ENCODE assay signal across 15 cellular contexts in the genomic region with DNA sequence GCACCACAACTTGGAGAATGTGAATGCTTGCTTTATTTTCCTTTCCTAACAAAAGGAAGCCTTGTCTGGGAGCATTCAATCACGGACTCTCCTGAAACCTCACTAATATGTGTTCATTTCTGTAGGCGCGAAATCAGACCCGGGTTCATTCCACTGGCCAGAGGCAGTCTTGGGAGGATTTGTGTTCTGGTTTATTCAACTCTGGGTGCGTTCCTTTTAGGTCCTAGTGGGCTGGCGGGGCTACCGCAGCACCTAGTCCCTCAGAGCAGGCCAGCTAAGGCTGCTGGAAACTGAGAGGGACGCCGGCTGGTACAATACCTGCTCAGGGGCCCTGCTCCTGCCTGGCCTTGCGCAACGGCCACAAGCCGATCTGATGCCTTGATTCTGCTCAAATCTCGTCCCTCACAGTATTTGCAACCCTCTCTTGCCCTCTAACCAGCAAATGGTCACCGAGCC. TPM values are rescaled to one million over a fixed set of nuclear protein-coding genes. Genes with fewer than 3 reads are reported as not detected.
DNase-seq lines count a peak whose midpoint lies in the region; ATAC-seq, FAIRE-seq and TF ChIP-seq lines count a peak whose summit lies in the region.
"Had no signal": no experiment of that assay in that cellular context is flagged by ENCODE, and none has a peak within 500 bp of the region (broad histone marks: within the 10 kb centered on the region; RNA-seq: fewer than 3 reads in every experiment).

No MANE protein-coding gene starts in this region.

- H3K4me3 ChIP-seq in H7 (ENCODE audit: insufficient read depth, low read depth, low read length) (no peak overlapping the region), astrocyte of the spinal cord (ENCODE audit: low read depth, low read length) (peak overlapping the region; percentile 64), keratinocyte (ENCODE audit: control insufficient read depth in 2 of 3, extremely low read depth in 1 of 3, insufficient read depth in 2 of 3, low read depth in 1 of 3, low read length in 3 of 3) (no peak overlapping the region), rectal smooth muscle tissue (ENCODE audit: low read length) (peak overlapping the region; percentile 49)
- H3K4me3 ChIP-seq: BLaER1 treated with 17β-estradiol and CSF1 and Interleukin-3, amounts not matched to agents 10 nM and 100 nM had no signal

- no peak overlapping the region for H3K4me3 Mint-ChIP-seq in activated CD8-positive, alpha-beta T cell treated with anti-CD3 and anti-CD28 coated beads for 36 hours
- H3K4me3 Mint-ChIP-seq: activated naive CD4-positive, alpha-beta T cell treated with anti-CD3 and anti-CD28 coated beads for 36 hours had no signal

- no peaks in the 10 kb centered on the region for H3K4me1 Mint-ChIP-seq in activated CD8-positive, alpha-beta T cell treated with anti-CD3 and anti-CD28 coated beads for 36 hours (ENCODE audit: low read depth)
- H3K4me1 Mint-ChIP-seq: T-helper 17 cell had no signal

- FAIRE-seq in keratinocyte (lab: Jason Lieb, UNC): no peak
- FAIRE-seq: frontal cortex had no signal

- H3K79me2 ChIP-seq in keratinocyte (ENCODE audit: control insufficient read depth, insufficient read depth, low read length): no peaks in the 10 kb centered on the region

- H3K27ac ChIP-seq in keratinocyte (ENCODE audit: control insufficient read depth, insufficient read depth, low read length) (no peak overlapping the region), rectal smooth muscle tissue (ENCODE audit: low read depth, low read length) (peak overlapping the region; percentile 73)
- H3K27ac ChIP-seq: BLaER1 treated with 17β-estradiol and CSF1 and Interleukin-3, amounts not matched to agents 10 nM and 100 nM had no signal

- peak overlapping the region; percentile 42 for H3K9ac ChIP-seq in keratinocyte (ENCODE audit: control insufficient read depth, extremely low read depth, insufficient read depth, low read length)
- no peak overlapping the region for H3K9ac ChIP-seq in rectal smooth muscle tissue (ENCODE audit: low read length)
- H3K9ac ChIP-seq: BLaER1 treated with 17β-estradiol and CSF1 and Interleukin-3, amounts not matched to agents 10 nM and 100 nM had no signal

- no peaks in the 10 kb centered on the region for H3K9me3 ChIP-seq in keratinocyte (ENCODE audit: control insufficient read depth, low read depth, low read length)

- CTCF ChIA-PET in activated CD8-positive, alpha-beta T cell treated with anti-CD3 and anti-CD28 coated beads for 36 hours (lab: Charles Lee): no interaction called here

- H3K9me3 Mint-ChIP-seq in activated CD8-positive, alpha-beta T cell treated with anti-CD3 and anti-CD28 coated beads for 36 hours: no peaks in the 10 kb centered on the region
- H3K9me3 Mint-ChIP-seq: activated naive CD4-positive, alpha-beta T cell treated with anti-CD3 and anti-CD28 coated beads for 36 hours had no signal

- H3K4me2 ChIP-seq in keratinocyte (ENCODE audit: control insufficient read depth, extremely low read depth, insufficient read depth, low read depth, low read length): peak overlapping the region; percentile 38
- H3K4me2 ChIP-seq: BLaER1 treated with 17β-estradiol and CSF1 and Interleukin-3, amounts not matched to agents 10 nM and 100 nM had no signal

- H2AFZ ChIP-seq in keratinocyte (ENCODE audit: control insufficient read depth, low read length): no peak overlapping the region

- no peak overlapping the region for H3K27ac Mint-ChIP-seq in activated CD8-positive, alpha-beta T cell treated with anti-CD3 and anti-CD28 coated beads for 36 hours
- H3K27ac Mint-ChIP-seq: activated naive CD4-positive, alpha-beta T cell treated with anti-CD3 and anti-CD28 coated beads for 36 hours; T-helper 17 cell had no signal

- in situ Hi-C loops in astrocyte of the spinal cord (cut with HindIII; ENCODE audit: low sequenced_read_pairs): loop anchor here (10.0 kb wide), 1 partner anchor 268 kb away; no protein-coding TSS in a partner anchor

- H4K20me1 ChIP-seq in keratinocyte (ENCODE audit: control insufficient read depth, extremely low read depth, insufficient read depth, low read length): no peaks in the 10 kb centered on the region
- H4K20me1 ChIP-seq: BLaER1 treated with 17β-estradiol and CSF1 and Interleukin-3, amounts not matched to agents 10 nM and 100 nM had no signal

- no peak for ATAC-seq in activated CD8-positive, alpha-beta T cell treated with anti-CD3 and anti-CD28 coated beads for 36 hours
- ATAC-seq: stimulated activated naive CD8-positive, alpha-beta T cell treated with anti-CD3 and anti-CD28 coated beads, Interleukin-15, Interleukin-2, amounts not matched to agents 100 U/mL and 50 U/mL, for 24 hours; T-helper 17 cell had no signal

- TF ChIP-seq CTCF in astrocyte of the spinal cord (IDR thresholded peaks at IDR 0.05; ENCODE audit: low read depth, low read length): no peak
- no peak for TF ChIP-seq CTCF in keratinocyte (optimal IDR thresholded peaks at IDR 0.05 in 1 of 3, IDR thresholded peaks at IDR 0.05 in 1 of 3, conservative IDR thresholded peaks at IDR 0.05 in 1 of 3; ENCODE audit: extremely low read depth in 1 of 3, insufficient read depth in 2 of 3, low read length in 3 of 3)
- TF ChIP-seq CTCF in activated CD8-positive, alpha-beta T cell treated with anti-CD3 and anti-CD28 coated beads for 36 hours (IDR thresholded peaks at IDR 0.05): no peak

- H3K9me1 ChIP-seq in keratinocyte (ENCODE audit: control insufficient read depth, extremely low read depth, insufficient read depth, low read length): no peaks in the 10 kb centered on the region

- H3K36me3 ChIP-seq in H7 (replicated peaks; ENCODE audit: control insufficient read depth, insufficient read depth, low read length): no peaks in the 10 kb centered on the region
- H3K36me3 ChIP-seq in keratinocyte (ENCODE audit: control insufficient read depth in 2 of 2, extremely low read depth in 1 of 2, insufficient read depth in 2 of 2, low read length in 2 of 2): peaks cover 0 to 4% of the 10 kb centered on the region in 2 experiments
- H3K36me3 ChIP-seq in rectal smooth muscle tissue (ENCODE audit: control insufficient read depth, insufficient read depth, low read length): peaks cover 2% of the 10 kb centered on the region
- H3K36me3 ChIP-seq: BLaER1 treated with 17β-estradiol and CSF1 and Interleukin-3, amounts not matched to agents 10 nM and 100 nM had no signal

- DNase-seq in H7 (peak; percentile 73), astrocyte of the spinal cord (ENCODE audit: low read depth, low spot score) (peak; percentile 77), keratinocyte (ENCODE audit: low read depth, low spot score) (no peak), DMS114 treated with DMSO at 0.1 percent for 48 hours (lab: John Stamatoyannopoulos, UW; ENCODE audit: unreplicated experiment) (no peak), OCI-M2 (lab: John Stamatoyannopoulos, UW; ENCODE audit: unreplicated experiment) (no peak)
- no peak for DNase-seq in activated CD4-positive, CD25-positive, alpha-beta regulatory T cell treated with anti-CD3 and anti-CD28 coated beads, Interleukin-2, amount 50 U/mL, for 72 hours
- DNase-seq in activated CD8-positive, alpha-beta T cell treated with anti-CD3 and anti-CD28 coated beads for 36 hours: no peak
- DNase-seq: activated naive CD4-positive, alpha-beta T cell treated with anti-CD3 and anti-CD28 coated beads for 36 hours; stimulated activated CD4-positive, alpha-beta T cell treated with anti-CD3 and anti-CD28 coated beads, Interleukin-4, amount 100 ng/mL, for 1 hour; stimulated activated naive CD8-positive, alpha-beta T cell treated with anti-CD3 and anti-CD28 coated beads, Interleukin-15, Interleukin-2, amounts not matched to agents 100 U/mL and 50 U/mL, for 24 hours; T-helper 17 cell had no signal

- intact Hi-C loops in activated CD8-positive, alpha-beta T cell treated with anti-CD3 and anti-CD28 coated beads for 36 hours (cut with micrococcal nuclease): no loop called here

- POLR2A ChIA-PET in activated CD8-positive, alpha-beta T cell treated with anti-CD3 and anti-CD28 coated beads for 36 hours (lab: Charles Lee): no interaction called here

- peaks cover 10% of the 10 kb centered on the region for H3K27me3 Mint-ChIP-seq in activated CD8-positive, alpha-beta T cell treated with anti-CD3 and anti-CD28 coated beads for 36 hours

- dilution Hi-C loops in keratinocyte (cut with MboI; ENCODE audit: extremely low pct_ligation_motif_present, low sequenced_read_pairs): no loop called here

- no peaks in the 10 kb centered on the region for H3K36me3 Mint-ChIP-seq in activated CD8-positive, alpha-beta T cell treated with anti-CD3 and anti-CD28 coated beads for 36 hours (ENCODE audit: low read depth)

- H3K27me3 ChIP-seq in H7 (ENCODE audit: control insufficient read depth, insufficient read depth, low read length) (peaks cover 100% of the 10 kb centered on the region), keratinocyte (ENCODE audit: control insufficient read depth, extremely low read depth, insufficient read depth, low read length) (no peaks in the 10 kb centered on the region), rectal smooth muscle tissue (ENCODE audit: control insufficient read depth, insufficient read depth, low read length) (no peaks in the 10 kb centered on the region)
- H3K27me3 ChIP-seq: BLaER1 treated with 17β-estradiol and CSF1 and Interleukin-3, amounts not matched to agents 10 nM and 100 nM had no signal

- H3K4me1 ChIP-seq in keratinocyte (ENCODE audit: control insufficient read depth, extremely low read depth, insufficient read depth, low read length) (no peaks in the 10 kb centered on the region), rectal smooth muscle tissue (ENCODE audit: control insufficient read depth, insufficient read depth, low read length) (peaks cover 19% of the 10 kb centered on the region)
- H3K4me1 ChIP-seq: BLaER1 treated with 17β-estradiol and CSF1 and Interleukin-3, amounts not matched to agents 10 nM and 100 nM had no signal

RNA-seq across cellular contexts. Expression of gene HOXA4, which starts 7.5 kb away (rescaled TPM):
- total RNA-seq in H7 (2014; rRNA removed; shearing (Covaris generic)): not detected in 2 replicates
- polyA plus RNA-seq in keratinocyte: 0.40 to 1.8 TPM (median 1.5 TPM) in 3 replicates
- 0.55 TPM for polyA plus RNA-seq in keratinocyte (2011; ENCODE audit: low read depth)
- 1.3 and 1.5 TPM in 2 replicates for polyA plus RNA-seq in keratinocyte (2011; cell fraction: cytosol; rRNA removed)
- 2.1 and 2.6 TPM in 2 replicates for polyA plus RNA-seq in keratinocyte (2011; cell fraction: nucleus; rRNA removed)
- polyA plus RNA-seq in keratinocyte (2012; ENCODE audit: low replicate concordance): 1.2 and 1.7 TPM in 2 replicates
- polyA minus RNA-seq in keratinocyte: 0.30 to 0.99 TPM (median 0.74 TPM) in 3 replicates
- not detected for polyA minus RNA-seq in keratinocyte (2011; cell fraction: cytosol; rRNA and poly(A)+ RNA removed)
- polyA minus RNA-seq in keratinocyte (2011; cell fraction: nucleus; rRNA and poly(A)+ RNA removed): 0.54 and 0.63 TPM in 2 replicates
- total RNA-seq in activated CD8-positive, alpha-beta T cell treated with anti-CD3 and anti-CD28 coated beads for 36 hours: under 1 TPM in 1 of 2 experiments, not detected in 1; 0.25 TPM
- total RNA-seq: frontal cortex had no signal

RNA-seq across cellular contexts. Expression of gene HOXA5, which starts 20.4 kb away (rescaled TPM):
- total RNA-seq in H7 (2014; rRNA removed; shearing (Covaris generic)): not detected in 2 replicates
- polyA plus RNA-seq in keratinocyte: 3.3 to 7.1 TPM (median 4.5 TPM) in 3 replicates
- polyA plus RNA-seq in keratinocyte (2011; ENCODE audit: low read depth): 6.8 TPM
- polyA plus RNA-seq in keratinocyte (2011; cell fraction: cytosol; rRNA removed): 3.1 and 4.3 TPM in 2 replicates
- polyA plus RNA-seq in keratinocyte (2011; cell fraction: nucleus; rRNA removed): 9.4 and 10.0 TPM in 2 replicates
- polyA plus RNA-seq in keratinocyte (2012; ENCODE audit: low replicate concordance): 3.2 and 5.0 TPM in 2 replicates
- polyA minus RNA-seq in keratinocyte: 2.3 to 4.3 TPM (median 2.7 TPM) in 3 replicates
- 4.4 TPM for polyA minus RNA-seq in keratinocyte (2011; cell fraction: cytosol; rRNA and poly(A)+ RNA removed)
- polyA minus RNA-seq in keratinocyte (2011; cell fraction: nucleus; rRNA and poly(A)+ RNA removed): 5.0 and 5.5 TPM in 2 replicates
- not detected for total RNA-seq in activated CD8-positive, alpha-beta T cell treated with anti-CD3 and anti-CD28 coated beads for 36 hours
- total RNA-seq: activated naive CD4-positive, alpha-beta T cell treated with anti-CD3 and anti-CD28 coated beads for 36 hours; frontal cortex had no signal

RNA-seq across cellular contexts. Expression of gene HOXA2, which starts 20.6 kb away (rescaled TPM):
- total RNA-seq in H7 (2014; rRNA removed; shearing (Covaris generic)): not detected in 2 replicates
- 0.22 to 1.1 TPM (median 0.71 TPM) in 3 replicates for polyA plus RNA-seq in keratinocyte
- polyA plus RNA-seq in keratinocyte (2011; ENCODE audit: low read depth): 0.24 TPM
- polyA plus RNA-seq in keratinocyte (2011; cell fraction: cytosol; rRNA removed): 0.25 and 0.47 TPM in 2 replicates
- polyA plus RNA-seq in keratinocyte (2011; cell fraction: nucleus; rRNA removed): 1.1 and 1.2 TPM in 2 replicates
- polyA plus RNA-seq in keratinocyte (2012; ENCODE audit: low replicate concordance): 0.14 and 0.80 TPM in 2 replicates
- polyA minus RNA-seq in keratinocyte: 0.23 to 0.35 TPM in 2 of 3 replicates, not detected in the other
- polyA minus RNA-seq in keratinocyte (2011; cell fraction: cytosol; rRNA and poly(A)+ RNA removed): not detected
- 0.54 TPM in 1 of 2 replicates, not detected in the other for polyA minus RNA-seq in keratinocyte (2011; cell fraction: nucleus; rRNA and poly(A)+ RNA removed)
- not detected for total RNA-seq in activated CD8-positive, alpha-beta T cell treated with anti-CD3 and anti-CD28 coated beads for 36 hours
- total RNA-seq: activated naive CD4-positive, alpha-beta T cell treated with anti-CD3 and anti-CD28 coated beads for 36 hours; frontal cortex; T-helper 17 cell had no signal

RNA-seq across cellular contexts. Expression of gene HOXA6, which starts 24.5 kb away (rescaled TPM):
- not detected in 2 replicates for total RNA-seq in H7 (2014; rRNA removed; shearing (Covaris generic))
- polyA plus RNA-seq in keratinocyte: 0.52 to 0.72 TPM (median 0.54 TPM) in 3 replicates
- polyA plus RNA-seq in keratinocyte (2011; ENCODE audit: low read depth): not detected
- 0.26 and 0.68 TPM in 2 replicates for polyA plus RNA-seq in keratinocyte (2011; cell fraction: cytosol; rRNA removed)
- polyA plus RNA-seq in keratinocyte (2011; cell fraction: nucleus; rRNA removed): 1.8 and 2.5 TPM in 2 replicates
- polyA plus RNA-seq in keratinocyte (2012; ENCODE audit: low replicate concordance): 0.44 and 1.4 TPM in 2 replicates
- 0.59 to 2.3 TPM (median 1.1 TPM) in 3 replicates for polyA minus RNA-seq in keratinocyte
- polyA minus RNA-seq in keratinocyte (2011; cell fraction: cytosol; rRNA and poly(A)+ RNA removed): not detected
- polyA minus RNA-seq in keratinocyte (2011; cell fraction: nucleus; rRNA and poly(A)+ RNA removed): 2.7 and 3.6 TPM in 2 replicates
- not detected for total RNA-seq in activated CD8-positive, alpha-beta T cell treated with anti-CD3 and anti-CD28 coated beads for 36 hours
- total RNA-seq: activated naive CD4-positive, alpha-beta T cell treated with anti-CD3 and anti-CD28 coated beads for 36 hours; frontal cortex; T-helper 17 cell had no signal
- polyA plus RNA-seq: liver had no signal

RNA-seq across cellular contexts. Expression of gene HOXA1, which starts 27.2 kb away (rescaled TPM):
- total RNA-seq in H7 (2014; rRNA removed; shearing (Covaris generic)): 0.10 TPM in 1 of 2 replicates, not detected in the other
- 5.2 to 12.5 TPM (median 11.9 TPM) in 3 replicates for polyA plus RNA-seq in keratinocyte
- 1.3 TPM for polyA plus RNA-seq in keratinocyte (2011; ENCODE audit: low read depth)
- 11.8 and 14.4 TPM in 2 replicates for polyA plus RNA-seq in keratinocyte (2011; cell fraction: cytosol; rRNA removed)
- polyA plus RNA-seq in keratinocyte (2011; cell fraction: nucleus; rRNA removed): 7.9 and 8.1 TPM in 2 replicates
- polyA plus RNA-seq in keratinocyte (2012; ENCODE audit: low replicate concordance): 4.2 and 10.2 TPM in 2 replicates
- polyA minus RNA-seq in keratinocyte: 3.6 to 10.2 TPM (median 7.7 TPM) in 3 replicates
- 4.4 TPM for polyA minus RNA-seq in keratinocyte (2011; cell fraction: cytosol; rRNA and poly(A)+ RNA removed)
- 2.6 and 5.5 TPM in 2 replicates for polyA minus RNA-seq in keratinocyte (2011; cell fraction: nucleus; rRNA and poly(A)+ RNA removed)
- under 1 TPM; 0.25 TPM for total RNA-seq in activated CD8-positive, alpha-beta T cell treated with anti-CD3 and anti-CD28 coated beads for 36 hours
- total RNA-seq: frontal cortex had no signal

Comparison
In these comparisons a context has a peak if more than half of its experiments do, and no peak if none do; other contexts are left out.
1. DNase-seq: peak in H7 (single experiment) and astrocyte of the spinal cord (single experiment); none in keratinocyte (single experiment), activated CD4-positive, CD25-positive, alpha-beta regulatory T cell treated with anti-CD3 and anti-CD28 coated beads, Interleukin-2, amount 50 U/mL, for 72 hours (single experiment), DMS114 treated with DMSO at 0.1 percent for 48 hours (single experiment), OCI-M2 (single experiment) and activated CD8-positive, alpha-beta T cell treated with anti-CD3 and anti-CD28 coated beads for 36 hours (single experiment).
2. H3K4me3 ChIP-seq: peak in astrocyte of the spinal cord (single experiment) and rectal smooth muscle tissue (single experiment); none in H7 (single experiment) and keratinocyte (0 of 3).